Comparison of ENCODE assay signal across 21 cellular contexts in genomic region chr4:152266831-152267480, GRCh38.
DNase-seq lines count a peak whose midpoint lies in the region; ATAC-seq, FAIRE-seq and TF ChIP-seq lines count a peak whose summit lies in the region.
"Had no signal": no experiment of that assay in that cellular context is flagged by ENCODE, and none has a peak within 500 bp of the region (broad histone marks: within the 10 kb centered on the region; RNA-seq: fewer than 3 reads in every experiment).

No MANE protein-coding gene starts in this region.

- H3K4me1 ChIP-seq in PC-3 (ENCODE audit: insufficient read depth, low read length) (peaks cover 17% of the 10 kb centered on the region), adrenal gland (replicated peaks in 1 of 2) (no peaks in the 10 kb centered on the region)
- H3K4me1 ChIP-seq: BE2C had no signal

- H3K4me3 ChIP-seq in PC-3 (ENCODE audit: low read length) (no peak overlapping the region), dorsolateral prefrontal cortex (no peak overlapping the region), adrenal gland (no peak overlapping the region)
- H3K4me3 ChIP-seq: GM23338 had no signal

- no peak for TF ChIP-seq POLR2A in adrenal gland (IDR thresholded peaks at IDR 0.05)

- no peaks in the 10 kb centered on the region for H3K79me2 ChIP-seq in PC-3 (ENCODE audit: low read length)

- no TSS peak for BruUV-seq in PC-3 (replicated peaks; lab: Mats Ljungman, UMichigan)

- DNase-seq in GM18507 (ENCODE audit: extremely low spot score, insufficient read length, low read depth) (no peak), PC-3 (peak; percentile 16), dorsolateral prefrontal cortex (no peak), myocyte (ENCODE audit: low read depth) (peak; percentile 79), NCI-H2196 (lab: John Stamatoyannopoulos, UW; ENCODE audit: unreplicated experiment) (no peak), adrenal gland (no peak), SIG-M5 treated with dmso at 0.1 percent for 504 hours (lab: John Stamatoyannopoulos, UW; ENCODE audit: unreplicated experiment) (no peak)
- DNase-seq: ACHN; BE2C; CD8-positive, alpha-beta T cell; COR-L47; DMS153; DMS79 treated with DMSO at 0.1 percent for 48 hours; EL; GDM1; H7 had no signal

- no peaks in the 10 kb centered on the region for H3F3A ChIP-seq in PC-3 (ENCODE audit: low read length, unreplicated experiment)

- no peak overlapping the region for H3K27ac ChIP-seq in PC-3 (ENCODE audit: low read length)
- H3K27ac ChIP-seq in dorsolateral prefrontal cortex, result peak overlapping the region in 33 of 59 donors; percentile 0 to 75 (median 42)
- H3K27ac ChIP-seq in adrenal gland, result no peak overlapping the region
- H3K27ac ChIP-seq: C4-2B had no signal

- ATAC-seq in PC-3 (no peak), HG02759 (IDR thresholded peaks at IDR 0.05; ENCODE audit: unreplicated experiment) (no peak)
- ATAC-seq: CD8-positive, alpha-beta T cell; GM23338 had no signal

- peak; percentile 24 for FAIRE-seq in GM18507 (lab: Jason Lieb, UNC)
- FAIRE-seq: D721Med, GM12892 had no signal

- H3K27me3 ChIP-seq in PC-3 (ENCODE audit: low read length) (no peaks in the 10 kb centered on the region), dorsolateral prefrontal cortex (no peaks in the 10 kb centered on the region), adrenal gland (no peaks in the 10 kb centered on the region)
- H3K27me3 ChIP-seq: BE2C had no signal

- no peaks in the 10 kb centered on the region for H4K20me1 ChIP-seq in PC-3 (ENCODE audit: low read length)

- no peaks in the 10 kb centered on the region for H3K9me2 ChIP-seq in PC-3 (replicated peaks; ENCODE audit: low read length)

- no peaks in the 10 kb centered on the region for H3K36me3 ChIP-seq in PC-3 (ENCODE audit: low read depth, low read length)
- H3K36me3 ChIP-seq in adrenal gland (replicated peaks in 1 of 2), result no peaks in the 10 kb centered on the region
- H3K36me3 ChIP-seq: BE2C had no signal

- intact Hi-C loops in PC-3 (cut with micrococcal nuclease), result loop anchor here (5.0 kb wide), 2 partner anchors 45 to 85 kb away; no protein-coding TSS in a partner anchor
- intact Hi-C loops in dorsolateral prefrontal cortex (cut with DNase I), result no loop called here
- intact Hi-C loops in adrenal gland (cut with DNase I), result no loop called here

- 89 to 96% (median 95%) methylated on average over 3 of the region's 3 CpGs for WGBS in adrenal gland, 4 donors

- POLR2A ChIA-PET in PC-3 (lab: Charles Lee; ENCODE audit: unreplicated experiment), result no interaction called here

- H3K9ac ChIP-seq in PC-3 (ENCODE audit: low read length), result no peak overlapping the region

- TF ChIP-seq CTCF in PC-3 (conservative IDR thresholded peaks at IDR 0.05; ENCODE audit: low read depth, low read length) (no peak), dorsolateral prefrontal cortex (IDR thresholded peaks at IDR 0.05 in 54 of 56, conservative IDR thresholded peaks at IDR 0.05 in 2 of 56; ENCODE audit: low read depth in 1 of 56, partially characterized antibody in 56 of 56) (no peak), adrenal gland (IDR thresholded peaks at IDR 0.05) (no peak)

- no peak overlapping the region for H2AFZ ChIP-seq in PC-3 (ENCODE audit: low read length)
- H2AFZ ChIP-seq: GM23338 had no signal

- H3K4me2 ChIP-seq in PC-3 (ENCODE audit: low read length), result no peak overlapping the region
- H3K4me2 ChIP-seq: GM23338 had no signal

- no peaks in the 10 kb centered on the region for H3K9me3 ChIP-seq in PC-3 (ENCODE audit: low read length)
- H3K9me3 ChIP-seq in adrenal gland (replicated peaks in 1 of 3), result no peaks in the 10 kb centered on the region
- H3K9me3 ChIP-seq: BE2C had no signal

- CTCF ChIA-PET in PC-3 (lab: Charles Lee), result no interaction called here

Comparison
In these comparisons a context has a peak if more than half of its experiments do, and no peak if none do; other contexts are left out.
1. DNase-seq: peak in PC-3 (single experiment) and myocyte (single experiment); none in GM18507 (single experiment), dorsolateral prefrontal cortex (0 of 10), NCI-H2196 (single experiment), adrenal gland (0 of 7) and SIG-M5 treated with dmso at 0.1 percent for 504 hours (single experiment).
2. H3K27ac ChIP-seq: peak in dorsolateral prefrontal cortex (33 of 59); none in PC-3 (single experiment) and adrenal gland (0 of 5).